ENCODE assay signal across 12 cellular contexts in genomic region chr2:101753720-101754490, GRCh38. TPM values are rescaled to one million over a fixed set of nuclear protein-coding genes. Genes with fewer than 3 reads are reported as not detected.
DNase-seq lines count a peak whose midpoint lies in the region; ATAC-seq and TF ChIP-seq lines count a peak whose summit lies in the region.
"Had no signal": no experiment of that assay in that cellular context is flagged by ENCODE, and none has a peak within 500 bp of the region (broad histone marks: within the 10 kb centered on the region; RNA-seq: fewer than 3 reads in every experiment).

No MANE protein-coding gene starts in this region.

- no peaks in the 10 kb centered on the region for H3K9me3 Mint-ChIP-seq in activated T-helper 1 cell treated with anti-CD3 and anti-CD28 coated beads, Interleukin-12 subunit alpha, Interleukin-12 subunit beta, Interleukin-2, Interleukin-4 antibody, amounts not matched to agents 30 ng/mL and 10 ng/mL and 1 ng/mL, durations not matched to agents 14 hours and 24 hours and 36 hours
- peaks cover 6% of the 10 kb centered on the region for H3K9me3 Mint-ChIP-seq in progenitor cell of endocrine pancreas (ENCODE audit: low read depth)
- H3K9me3 Mint-ChIP-seq: activated CD4-positive, alpha-beta memory T cell treated with anti-CD3 and anti-CD28 coated beads, Interleukin-2, amount 10 ng/mL, durations not matched to agents 7 days and 5 days had no signal

- H3K36me3 Mint-ChIP-seq in activated T-helper 1 cell treated with anti-CD3 and anti-CD28 coated beads, Interleukin-12 subunit alpha, Interleukin-12 subunit beta, Interleukin-2, Interleukin-4 antibody, amounts not matched to agents 30 ng/mL and 10 ng/mL and 1 ng/mL, durations not matched to agents 14 hours and 24 hours and 36 hours (ENCODE audit: low read depth) = peaks cover 8% of the 10 kb centered on the region
- H3K36me3 Mint-ChIP-seq in progenitor cell of endocrine pancreas (ENCODE audit: insufficient read depth) = peaks cover 6% of the 10 kb centered on the region

- DNase-seq in DMS53 (lab: John Stamatoyannopoulos, UW) = peak; percentile 25
- DNase-seq in DMS53 treated with DMSO at 0.1 percent for 48 hours (lab: John Stamatoyannopoulos, UW; ENCODE audit: unreplicated experiment) = no peak
- no peak for DNase-seq in HEK293T (ENCODE audit: extremely low spot score)
- DNase-seq in activated T-helper 1 cell treated with anti-CD3 and anti-CD28 coated beads, Interleukin-12 subunit alpha, Interleukin-12 subunit beta, Interleukin-2, Interleukin-4 antibody, amounts not matched to agents 30 ng/mL and 10 ng/mL and 1 ng/mL, durations not matched to agents 14 hours and 24 hours and 36 hours (ENCODE audit: low spot score) = no peak
- DNase-seq in progenitor cell of endocrine pancreas (ENCODE audit: low spot score, unreplicated experiment) = no peak
- DNase-seq in NCI-H146 (lab: John Stamatoyannopoulos, UW) = no peak
- DNase-seq: 8988T; activated CD4-positive, alpha-beta memory T cell treated with anti-CD3 and anti-CD28 coated beads, Interleukin-2, amount 10 ng/mL, durations not matched to agents 7 days and 5 days; NCI-H1694 treated with DMSO at 0.1 percent for 48 hours; RPMI8226 had no signal

- peak overlapping the region; percentile 8 for H3K27ac Mint-ChIP-seq in activated T-helper 1 cell treated with anti-CD3 and anti-CD28 coated beads, Interleukin-12 subunit alpha, Interleukin-12 subunit beta, Interleukin-2, Interleukin-4 antibody, amounts not matched to agents 30 ng/mL and 10 ng/mL and 1 ng/mL, durations not matched to agents 14 hours and 24 hours and 36 hours
- peak overlapping the region; percentile 4 for H3K27ac Mint-ChIP-seq in progenitor cell of endocrine pancreas
- H3K27ac Mint-ChIP-seq: activated CD4-positive, alpha-beta memory T cell treated with anti-CD3 and anti-CD28 coated beads, Interleukin-2, amount 10 ng/mL, durations not matched to agents 7 days and 5 days had no signal

- H3K4me1 Mint-ChIP-seq in activated T-helper 1 cell treated with anti-CD3 and anti-CD28 coated beads, Interleukin-12 subunit alpha, Interleukin-12 subunit beta, Interleukin-2, Interleukin-4 antibody, amounts not matched to agents 30 ng/mL and 10 ng/mL and 1 ng/mL, durations not matched to agents 14 hours and 24 hours and 36 hours (ENCODE audit: low read depth) = peaks cover 77% of the 10 kb centered on the region
- peaks cover 56% of the 10 kb centered on the region for H3K4me1 Mint-ChIP-seq in progenitor cell of endocrine pancreas (ENCODE audit: low read depth)

- no peak overlapping the region for H3K4me3 Mint-ChIP-seq in activated T-helper 1 cell treated with anti-CD3 and anti-CD28 coated beads, Interleukin-12 subunit alpha, Interleukin-12 subunit beta, Interleukin-2, Interleukin-4 antibody, amounts not matched to agents 30 ng/mL and 10 ng/mL and 1 ng/mL, durations not matched to agents 14 hours and 24 hours and 36 hours
- H3K4me3 Mint-ChIP-seq in progenitor cell of endocrine pancreas (ENCODE audit: low read depth) = no peak overlapping the region
- H3K4me3 Mint-ChIP-seq: activated CD4-positive, alpha-beta memory T cell treated with anti-CD3 and anti-CD28 coated beads, Interleukin-2, amount 10 ng/mL, durations not matched to agents 7 days and 5 days had no signal

- CTCF ChIA-PET in HEK293T (lab: Yijun Ruan, JAX) = interaction anchor here (1.1 kb wide), 1 partner anchor 78 kb away, joined by 4 read pairs; no protein-coding TSS in a partner anchor

- ATAC-seq in HG02571 (IDR thresholded peaks at IDR 0.05; ENCODE audit: unreplicated experiment) (no peak), GM19397 (IDR thresholded peaks at IDR 0.05; ENCODE audit: unreplicated experiment) (no peak)

- no peak for TF ChIP-seq CTCF in progenitor cell of endocrine pancreas (IDR thresholded peaks at IDR 0.05; ENCODE audit: unreplicated experiment)

- H3K27me3 Mint-ChIP-seq in activated T-helper 1 cell treated with anti-CD3 and anti-CD28 coated beads, Interleukin-12 subunit alpha, Interleukin-12 subunit beta, Interleukin-2, Interleukin-4 antibody, amounts not matched to agents 30 ng/mL and 10 ng/mL and 1 ng/mL, durations not matched to agents 14 hours and 24 hours and 36 hours (ENCODE audit: insufficient read depth) = no peaks in the 10 kb centered on the region
- H3K27me3 Mint-ChIP-seq in progenitor cell of endocrine pancreas = no peaks in the 10 kb centered on the region
- H3K27me3 Mint-ChIP-seq: activated CD4-positive, alpha-beta memory T cell treated with anti-CD3 and anti-CD28 coated beads, Interleukin-2, amount 10 ng/mL, durations not matched to agents 7 days and 5 days had no signal

- POLR2A ChIA-PET in HEK293T (lab: Yijun Ruan, JAX) = interaction anchor here (0.5 kb wide), 1 partner anchor 12 kb away, joined by 3 read pairs; no protein-coding TSS in a partner anchor

- intact Hi-C loops in activated T-helper 1 cell treated with anti-CD3 and anti-CD28 coated beads, Interleukin-12 subunit alpha, Interleukin-12 subunit beta, Interleukin-2, Interleukin-4 antibody, amounts not matched to agents 30 ng/mL and 10 ng/mL and 1 ng/mL, durations not matched to agents 14 hours and 24 hours and 36 hours (cut with micrococcal nuclease) = loop anchor here (2.0 to 5.0 kb wide), 2 partner anchors 33 to 49 kb away; no protein-coding TSS in a partner anchor

TF ChIP-seq in HEK293T, 16 proteins besides CTCF, POLR2A, EP300 and RAD21:
- TF ChIP-seq PKNOX1 (IDR thresholded peaks at IDR 0.05) (peak; percentile 21; the same call in 1 of the 2 replicates), FOXK2 (IDR thresholded peaks at IDR 0.05) (no peak)

RNA-seq across cellular contexts. Expression of gene MAP4K4, which starts 56.4 kb away (rescaled TPM):
- total RNA-seq in activated T-helper 1 cell treated with anti-CD3 and anti-CD28 coated beads, Interleukin-12 subunit alpha, Interleukin-12 subunit beta, Interleukin-2, Interleukin-4 antibody, amounts not matched to agents 30 ng/mL and 10 ng/mL and 1 ng/mL, durations not matched to agents 14 hours and 24 hours and 36 hours = 54.3 and 54.5 TPM in 2 replicates
- 171 and 184 TPM in 2 replicates for total RNA-seq in progenitor cell of endocrine pancreas
